Comparison of ENCODE assay signal across 21 cellular contexts in the genomic region with DNA sequence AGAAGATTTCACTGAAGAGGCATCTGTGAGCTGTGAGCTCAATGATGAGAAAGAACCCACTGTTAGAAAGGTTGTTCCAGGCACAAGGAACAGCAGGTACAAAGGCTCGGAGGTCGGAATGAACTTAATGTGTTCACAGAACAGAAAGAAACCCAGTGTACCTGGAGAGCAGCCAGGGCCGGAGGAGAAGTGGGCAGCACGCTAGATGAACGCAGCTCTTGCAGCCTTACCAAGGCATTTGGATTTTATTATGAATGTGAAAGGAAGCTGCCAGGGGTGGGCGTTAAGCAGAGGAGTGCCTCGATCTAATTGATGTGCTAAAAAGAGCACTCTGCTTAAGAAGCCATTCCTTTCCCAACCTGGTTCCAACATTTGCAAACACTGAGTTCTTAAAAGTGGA. TPM values are rescaled to one million over a fixed set of nuclear protein-coding genes. Genes with fewer than 3 reads are reported as not detected.
DNase-seq lines count a peak whose midpoint lies in the region; FAIRE-seq and TF ChIP-seq lines count a peak whose summit lies in the region.
"Had no signal": no experiment of that assay in that cellular context is flagged by ENCODE, and none has a peak within 500 bp of the region (broad histone marks: within the 10 kb centered on the region; RNA-seq: fewer than 3 reads in every experiment).

No MANE protein-coding gene starts in this region.

- H3K4me1 ChIP-seq in HUES6 (ENCODE audit: control insufficient read depth, insufficient read depth, low read length) (peaks cover 9% of the 10 kb centered on the region; the same call in 1 of the 2 replicates), H1 (replicated peaks in 1 of 4; ENCODE audit: control insufficient read depth in 3 of 4, insufficient read depth in 4 of 4, low read length in 3 of 4) (peaks cover 0 to 7% (median 4%) of the 10 kb centered on the region in 4 experiments; a peak in 6 of 7 replicates), muscle layer of colon (ENCODE audit: insufficient read depth, low read length) (peaks cover 13% of the 10 kb centered on the region), thyroid gland (peaks cover 0 to 17% of the 10 kb centered on the region in 2 donors)

- TF ChIP-seq POLR2A in H1 (IDR thresholded peaks at IDR 0.05; ENCODE audit: control extremely low read depth in 1 of 2, low read depth in 2 of 2, low read length in 2 of 2): no peak
- no peak for TF ChIP-seq POLR2A in thyroid gland (IDR thresholded peaks at IDR 0.05)

- H4K5ac ChIP-seq in H1 (ENCODE audit: insufficient read length, low read depth, low read length): no peak overlapping the region

- no peak overlapping the region for H3K56ac ChIP-seq in H1 (replicated peaks; ENCODE audit: insufficient read length, low read depth, low read length)

- no peak overlapping the region for H2BK15ac ChIP-seq in H1 (ENCODE audit: low read length)

- POLR2A ChIA-PET in H1 (lab: Charles Lee; ENCODE audit: partially characterized antibody): interaction anchor here (0.6 to 1.3 kb wide), 5 partner anchors 9 to 67 kb away, joined by 3 read pairs; a partner anchor contains a TSS

- H3K36me3 ChIP-seq in HUES6 (ENCODE audit: control insufficient read depth, insufficient read depth, low read length): peaks cover 4% of the 10 kb centered on the region
- peaks cover 0 to 2% (median 0%) of the 10 kb centered on the region in 4 experiments; a peak in 1 of 8 replicates for H3K36me3 ChIP-seq in H1 (ENCODE audit: control insufficient read depth in 2 of 4, insufficient read depth in 4 of 4, low read length in 3 of 4)
- H3K36me3 ChIP-seq in muscle layer of colon (ENCODE audit: insufficient read depth, low read length): peaks cover 17% of the 10 kb centered on the region
- peaks cover 0 to 15% of the 10 kb centered on the region in 2 donors for H3K36me3 ChIP-seq in thyroid gland

- H2BK12ac ChIP-seq in H1 (ENCODE audit: low read depth, low read length): peak overlapping the region; percentile 17; the same call in 1 of the 2 replicates

- H3K79me1 ChIP-seq in H1 (ENCODE audit: low read depth, low read length): no peaks in the 10 kb centered on the region

- no peak overlapping the region for H3K4ac ChIP-seq in H1 (replicated peaks; ENCODE audit: insufficient read length, low read depth, low read length)

- DNase-seq in H1 (ENCODE audit: low read depth in 1 of 2, low spot score in 2 of 2): peak in 1 of 2 experiments; percentile 36
- peak; percentile 45 to 59 for DNase-seq in thyroid gland
- no peak for DNase-seq in activated CD4-positive, CD25-positive, alpha-beta regulatory T cell (lab: John Stamatoyannopoulos, UW)
- DNase-seq in RCC 7860 (ENCODE audit: low spot score): no peak
- no peak for DNase-seq in NCI-H345 (lab: John Stamatoyannopoulos, UW)
- DNase-seq: activated CD4-positive, CD25-positive, alpha-beta regulatory T cell treated with anti-CD3 and anti-CD28 coated beads, Interleukin-2, amount 50 U/mL, for 72 hours; activated naive CD4-positive, alpha-beta T cell treated with anti-CD3 and anti-CD28 coated beads, Interleukin-2, amount 10 ng/mL, durations not matched to agents 7 days and 5 days; brain microvascular endothelial cell; DMS 273 treated with DMSO at 0.1 percent for 48 hours; effector CD4-positive, alpha-beta T cell; mesendoderm; NCI-H1417 treated with DMSO at 0.1 percent for 48 hours; NK-92 treated with Interleukin-12 subunit alpha and Interleukin-12 subunit beta, amount 100 ng/mL, for 24 hours; SHP77 treated with DMSO at 0.1 percent for 48 hours; spleen; stimulated activated naive CD8-positive, alpha-beta T cell treated with anti-CD3 and anti-CD28 coated beads, Interleukin-15, Interleukin-2, amounts not matched to agents 100 U/mL and 50 U/mL, for 24 hours; T-helper 2 cell had no signal

- H3K9ac ChIP-seq in HUES6 (ENCODE audit: low read length) (no peak overlapping the region), H1 (replicated peaks in 1 of 4; ENCODE audit: extremely low read depth in 1 of 4, low read depth in 3 of 4, low read length in 3 of 4) (no peak overlapping the region), muscle layer of colon (ENCODE audit: low read length) (no peak overlapping the region)
- H3K9ac ChIP-seq: BLaER1 had no signal

- CTCF ChIA-PET in H1 (lab: Charles Lee; ENCODE audit: partially characterized antibody): interaction anchor here (0.8 to 9.1 kb wide), 6 partner anchors 14 to 54 kb away, joined by 3 to 66 read pairs (median 3); a partner anchor contains a TSS

- H3K14ac ChIP-seq in H1 (ENCODE audit: insufficient read length): no peak overlapping the region

- H3K79me2 ChIP-seq in H1 (ENCODE audit: control insufficient read depth in 1 of 2, insufficient read depth in 2 of 2, low read length in 2 of 2): peaks cover 0 to 3% of the 10 kb centered on the region in 2 experiments; a peak in 1 of 4 replicates

- TF ChIP-seq CTCF in H1 (IDR thresholded peaks at IDR 0.05; ENCODE audit: control extremely low read depth in 1 of 3, insufficient read depth in 1 of 3, low read depth in 1 of 3, low read length in 3 of 3): no peak
- TF ChIP-seq CTCF in thyroid gland (IDR thresholded peaks at IDR 0.05): no peak

- peak overlapping the region; percentile 1; the same call in 1 of the 2 replicates for H3K4me3 ChIP-seq in HUES6 (ENCODE audit: low read depth, low read length)
- H3K4me3 ChIP-seq in H1 (ENCODE audit: extremely low read depth in 1 of 4, insufficient read depth in 2 of 4, low read depth in 3 of 4, low read length in 4 of 4): peak overlapping the region in 1 of 4 experiments; percentile 30; a peak in 2 of 8 replicates
- no peak overlapping the region for H3K4me3 ChIP-seq in muscle layer of colon (ENCODE audit: low read depth in 1 of 2, low read length in 2 of 2)
- no peak overlapping the region for H3K4me3 ChIP-seq in thyroid gland (replicated peaks in 1 of 3)
- H3K4me3 ChIP-seq: BLaER1, spleen had no signal

- WGBS in H1 (ENCODE audit: extremely low coverage in 1 of 2, insufficient coverage in 1 of 2, insufficient read length in 1 of 2, insufficient replicate concordance in 2 of 2, low coverage in 1 of 2, low lambda C conversion rate in 2 of 2, missing lambda C conversion rate in 1 of 2), 2 experiments: 48% methylated on average over 7 of the region's 7 CpGs; no CpG with 5 or more reads in 1 of the 2 experiments
- WGBS in thyroid gland, 2 donors: 53 to 65% methylated on average over 7 of the region's 7 CpGs

- no peak overlapping the region for H4K91ac ChIP-seq in H1 (replicated peaks; ENCODE audit: insufficient read length, low read length)

- H2BK5ac ChIP-seq in H1 (ENCODE audit: low read depth, low read length): peak overlapping the region; percentile 26

- intact Hi-C loops in thyroid gland (cut with DNase I): no loop called here

- no peak overlapping the region for H2BK120ac ChIP-seq in H1 (replicated peaks; ENCODE audit: low read depth, low read length)

- FAIRE-seq in H1 (lab: Jason Lieb, UNC): no peak
- no peak for FAIRE-seq in RCC 7860 (lab: Jason Lieb, UNC)
- FAIRE-seq: GM19239 had no signal

- H4K8ac ChIP-seq in H1 (ENCODE audit: extremely low read depth, insufficient read depth, low read length): no peak overlapping the region

- TF ChIP-seq EP300 in H1 (IDR thresholded peaks at IDR 0.05; ENCODE audit: borderline replicate concordance in 1 of 2, low read depth in 2 of 2, low read length in 2 of 2): no peak

- H2AK5ac ChIP-seq in H1 (ENCODE audit: low read depth, low read length): no peak overlapping the region

- H3K27me3 ChIP-seq in HUES6 (ENCODE audit: control insufficient read depth, insufficient read depth, low read length): no peaks in the 10 kb centered on the region
- H3K27me3 ChIP-seq in H1 (replicated peaks in 1 of 4; ENCODE audit: control insufficient read depth in 3 of 4, extremely low read depth in 1 of 4, insufficient read depth in 3 of 4, low read length in 3 of 4): no peaks in the 10 kb centered on the region
- no peaks in the 10 kb centered on the region for H3K27me3 ChIP-seq in muscle layer of colon (ENCODE audit: control insufficient read depth in 1 of 2, insufficient read depth in 2 of 2, low read length in 2 of 2)
- H3K27me3 ChIP-seq in thyroid gland: no peaks in the 10 kb centered on the region
- H3K27me3 ChIP-seq: BLaER1, brain microvascular endothelial cell, spleen had no signal

- H3K23me2 ChIP-seq in H1 (ENCODE audit: low read depth, low read length): no peaks in the 10 kb centered on the region

- no peak overlapping the region for H3K23ac ChIP-seq in H1 (ENCODE audit: insufficient read length)

- TF ChIP-seq RAD21 in H1 (IDR thresholded peaks at IDR 0.05 in 1 of 2, conservative IDR thresholded peaks at IDR 0.05 in 1 of 2; ENCODE audit: low read depth in 2 of 2, low read length in 2 of 2): no peak

- no peaks in the 10 kb centered on the region for H4K20me1 ChIP-seq in H1 (replicated peaks in 1 of 2; ENCODE audit: control insufficient read depth in 1 of 2, insufficient read depth in 2 of 2, low read length in 2 of 2)

- no peak overlapping the region for H2BK20ac ChIP-seq in H1 (ENCODE audit: low read length)

- peak overlapping the region; percentile 30 to 52 for H3K4me2 ChIP-seq in H1 (ENCODE audit: insufficient read depth in 1 of 2, low read depth in 2 of 2, low read length in 2 of 2)
- H3K4me2 ChIP-seq: BLaER1 had no signal

- H2AFZ ChIP-seq in H1 (ENCODE audit: low read length): no peak overlapping the region

- H3K27ac ChIP-seq in HUES6 (ENCODE audit: low read depth, low read length) (peak overlapping the region; percentile 46; the same call in 1 of the 2 replicates), H1 (ENCODE audit: low read depth, low read length) (peak overlapping the region; percentile 21; the same call in 1 of the 2 replicates), muscle layer of colon (ENCODE audit: low read depth, low read length) (peak overlapping the region; percentile 51), thyroid gland (no peak overlapping the region)
- H3K27ac ChIP-seq: BLaER1, brain microvascular endothelial cell, spleen had no signal

- H3K9me3 ChIP-seq in HUES6 (ENCODE audit: control insufficient read depth, insufficient read depth, low read depth, low read length): no peaks in the 10 kb centered on the region
- H3K9me3 ChIP-seq in H1 (ENCODE audit: insufficient read depth in 2 of 2, low read depth in 1 of 2, low read length in 1 of 2): no peaks in the 10 kb centered on the region
- no peaks in the 10 kb centered on the region for H3K9me3 ChIP-seq in muscle layer of colon (ENCODE audit: low read length)
- H3K9me3 ChIP-seq in thyroid gland: no peaks in the 10 kb centered on the region
- H3K9me3 ChIP-seq: BLaER1, spleen had no signal

- no peak overlapping the region; the same call in 1 of the 2 replicates for H3K18ac ChIP-seq in H1 (ENCODE audit: extremely low read depth, low read length)

RNA-seq across cellular contexts. Expression of a gene that starts 19.0 kb away (rescaled TPM):
- total RNA-seq in H1 (2021; fragmentation: NEBNext Ultra II Directional; extraction: Animal tissue kit (Norgen Biotek cat#: 25700)): 30.2 and 30.5 TPM in 2 replicates
- polyA plus RNA-seq in H1 (2011; rRNA removed): 14.9 and 16.3 TPM in 2 replicates
- polyA plus RNA-seq in H1 (2011; cell fraction: cytosol; rRNA removed): 11.8 TPM
- 31.1 TPM for polyA plus RNA-seq in H1 (2011; cell fraction: nucleus; rRNA removed)
- 10.5 to 14.2 TPM (median 13.2 TPM) in 4 replicates for polyA plus RNA-seq in H1 (2012, experiment 1 of 2)
- polyA plus RNA-seq in H1 (2012, experiment 2 of 2): 9.7 TPM
- polyA plus RNA-seq in H1 (2013, experiment 1 of 2): 12.2 TPM
- 14.9 TPM for polyA plus RNA-seq in H1 (2013, experiment 2 of 2)
- 49.2 and 51.9 TPM in 2 replicates for polyA minus RNA-seq in H1 (2011; rRNA and poly(A)+ RNA removed)
- 23.4 TPM for polyA minus RNA-seq in H1 (2011; cell fraction: cytosol; rRNA and poly(A)+ RNA removed)
- polyA minus RNA-seq in H1 (2011; cell fraction: nucleus; rRNA and poly(A)+ RNA removed): 13.7 TPM
- 10 to 100 TPM; 15.6 to 21.3 (median 19.9) TPM for total RNA-seq in thyroid gland

Comparison
In these comparisons a context has a peak if more than half of its experiments do, and no peak if none do; other contexts are left out.
1. H3K27ac ChIP-seq: peak in HUES6 (single experiment), H1 (single experiment) and muscle layer of colon (single experiment); none in thyroid gland (0 of 3).
2. DNase-seq: peak in thyroid gland (2 of 2); none in activated CD4-positive, CD25-positive, alpha-beta regulatory T cell (0 of 4), RCC 7860 (single experiment) and NCI-H345 (single experiment).